Comparison of ENCODE assay signal across 8 cellular contexts in genomic region chr14:92121207-92121669, GRCh38. TPM values are rescaled to one million over a fixed set of nuclear protein-coding genes. Genes with fewer than 3 reads are reported as not detected.
DNase-seq lines count a peak whose midpoint lies in the region; TF ChIP-seq lines count a peak whose summit lies in the region.

No MANE protein-coding gene starts in this region.

- TF ChIP-seq POLR2A in tibial nerve (IDR thresholded peaks at IDR 0.05): no peak

- H3K4me3 Mint-ChIP-seq in T-helper 1 cell treated with Interleukin-12 subunit alpha and Interleukin-12 subunit beta and Interleukin-4 antibody, amounts not matched to agents 30 μg/mL and 1 μg/mL, for 36 hours: peak overlapping the region; percentile 96

- TF ChIP-seq EP300 in tibial nerve (IDR thresholded peaks at IDR 0.05): no peak

- 0 to 1% methylated on average over 36 of the region's 36 CpGs for WGBS in tibial nerve, 2 donors

- TF ChIP-seq CTCF in HEK293 (tag by site-specific recombination; IDR thresholded peaks at IDR 0.05): no peak
- no peak for TF ChIP-seq CTCF in tibial nerve (IDR thresholded peaks at IDR 0.05)

- peaks cover 28 to 40% of the 10 kb centered on the region in 2 experiments for H3K36me3 ChIP-seq in HEK293 (ENCODE audit: control insufficient read depth in 2 of 2, insufficient read depth in 1 of 2, low read length in 2 of 2)
- peaks cover 0 to 30% (median 0%) of the 10 kb centered on the region in 3 donors for H3K36me3 ChIP-seq in tibial nerve

- H3K27ac Mint-ChIP-seq in T-helper 1 cell treated with Interleukin-12 subunit alpha and Interleukin-12 subunit beta and Interleukin-4 antibody, amounts not matched to agents 30 μg/mL and 1 μg/mL, for 36 hours: peak overlapping the region; percentile 99

- no peaks in the 10 kb centered on the region for H3K4me1 ChIP-seq in HEK293 (ENCODE audit: control insufficient read depth, insufficient read depth, low read length)
- peaks cover 0 to 62% (median 25%) of the 10 kb centered on the region in 4 donors for H3K4me1 ChIP-seq in tibial nerve

- no peaks in the 10 kb centered on the region for H3K27me3 Mint-ChIP-seq in T-helper 1 cell treated with Interleukin-12 subunit alpha and Interleukin-12 subunit beta and Interleukin-4 antibody, amounts not matched to agents 30 μg/mL and 1 μg/mL, for 36 hours (ENCODE audit: low read depth)

- DNase-seq in T-helper 1 cell: no peak
- DNase-seq in OCI-M1 (lab: John Stamatoyannopoulos, UW): peak; percentile 57
- DNase-seq in dermis blood vessel endothelial cell: peak; percentile 62
- peak; percentile 53 for DNase-seq in medulla oblongata (ENCODE audit: extremely low spot score)
- DNase-seq in tibial nerve (ENCODE audit: low spot score in 2 of 2): peak; percentile 21 to 23
- no peak for DNase-seq in stimulated activated CD4-positive, alpha-beta T cell treated with anti-CD3 and anti-CD28 coated beads, Interleukin-15, amount 100 ng/mL, for 24 hours

- POLR2A ChIA-PET in HEK293 (lab: Yijun Ruan, JAX): interaction anchor here (0.6 to 3.1 kb wide), 9 partner anchors 10 to 611 kb away, joined by 3 to 51 read pairs (median 3); partner anchors contain the start of genes ATXN3 and PPP4R3A

- H3K27me3 ChIP-seq in tibial nerve: no peaks in the 10 kb centered on the region

- peaks cover 22% of the 10 kb centered on the region for H3K36me3 Mint-ChIP-seq in T-helper 1 cell treated with Interleukin-12 subunit alpha and Interleukin-12 subunit beta and Interleukin-4 antibody, amounts not matched to agents 30 μg/mL and 1 μg/mL, for 36 hours (ENCODE audit: low read depth)

- H3K9me3 ChIP-seq in HEK293 (ENCODE audit: control insufficient read depth, insufficient read depth, low read depth, low read length) (no peaks in the 10 kb centered on the region), tibial nerve (no peaks in the 10 kb centered on the region)

- peak overlapping the region; percentile 88 for H3K4me3 ChIP-seq in HEK293 (ENCODE audit: low read depth, low read length)
- peak overlapping the region; percentile 77 to 97 (median 84) for H3K4me3 ChIP-seq in tibial nerve

- peak overlapping the region; percentile 97 for H3K27ac ChIP-seq in HEK293 (ENCODE audit: extremely low read depth, low read depth, low read length)
- peak overlapping the region; percentile 87 to 96 (median 92) for H3K27ac ChIP-seq in tibial nerve

- H3K4me1 Mint-ChIP-seq in T-helper 1 cell treated with Interleukin-12 subunit alpha and Interleukin-12 subunit beta and Interleukin-4 antibody, amounts not matched to agents 30 μg/mL and 1 μg/mL, for 36 hours (ENCODE audit: low read depth): peaks cover 31% of the 10 kb centered on the region

- CTCF ChIA-PET in HEK293 (lab: Yijun Ruan, JAX): interaction anchor here (0.7 to 2.3 kb wide), 4 partner anchors 14 to 376 kb away, joined by 3 to 16 read pairs (median 6); partner anchors contain the start of gene ATXN3

- H3K9me3 Mint-ChIP-seq in T-helper 1 cell treated with Interleukin-12 subunit alpha and Interleukin-12 subunit beta and Interleukin-4 antibody, amounts not matched to agents 30 μg/mL and 1 μg/mL, for 36 hours: no peaks in the 10 kb centered on the region

TF ChIP-seq in HEK293, 187 proteins besides CTCF, POLR2A, EP300 and RAD21:
- TF ChIP-seq ZBTB10 (tag by site-specific recombination; IDR thresholded peaks at IDR 0.05) (peak; percentile 38; the same call in 1 of the 2 replicates), ZNF280C (tag by site-specific recombination; IDR thresholded peaks at IDR 0.05) (no peak), MYNN (tag by site-specific recombination; IDR thresholded peaks at IDR 0.05; ENCODE audit: borderline replicate concordance) (no peak), ZNF660 (tag by site-specific recombination; IDR thresholded peaks at IDR 0.05) (peak; percentile 13; the same call in 1 of the 2 replicates), YY2 (tag by site-specific recombination; IDR thresholded peaks at IDR 0.05) (no peak)
- TF ChIP-seq, protein P1, sequence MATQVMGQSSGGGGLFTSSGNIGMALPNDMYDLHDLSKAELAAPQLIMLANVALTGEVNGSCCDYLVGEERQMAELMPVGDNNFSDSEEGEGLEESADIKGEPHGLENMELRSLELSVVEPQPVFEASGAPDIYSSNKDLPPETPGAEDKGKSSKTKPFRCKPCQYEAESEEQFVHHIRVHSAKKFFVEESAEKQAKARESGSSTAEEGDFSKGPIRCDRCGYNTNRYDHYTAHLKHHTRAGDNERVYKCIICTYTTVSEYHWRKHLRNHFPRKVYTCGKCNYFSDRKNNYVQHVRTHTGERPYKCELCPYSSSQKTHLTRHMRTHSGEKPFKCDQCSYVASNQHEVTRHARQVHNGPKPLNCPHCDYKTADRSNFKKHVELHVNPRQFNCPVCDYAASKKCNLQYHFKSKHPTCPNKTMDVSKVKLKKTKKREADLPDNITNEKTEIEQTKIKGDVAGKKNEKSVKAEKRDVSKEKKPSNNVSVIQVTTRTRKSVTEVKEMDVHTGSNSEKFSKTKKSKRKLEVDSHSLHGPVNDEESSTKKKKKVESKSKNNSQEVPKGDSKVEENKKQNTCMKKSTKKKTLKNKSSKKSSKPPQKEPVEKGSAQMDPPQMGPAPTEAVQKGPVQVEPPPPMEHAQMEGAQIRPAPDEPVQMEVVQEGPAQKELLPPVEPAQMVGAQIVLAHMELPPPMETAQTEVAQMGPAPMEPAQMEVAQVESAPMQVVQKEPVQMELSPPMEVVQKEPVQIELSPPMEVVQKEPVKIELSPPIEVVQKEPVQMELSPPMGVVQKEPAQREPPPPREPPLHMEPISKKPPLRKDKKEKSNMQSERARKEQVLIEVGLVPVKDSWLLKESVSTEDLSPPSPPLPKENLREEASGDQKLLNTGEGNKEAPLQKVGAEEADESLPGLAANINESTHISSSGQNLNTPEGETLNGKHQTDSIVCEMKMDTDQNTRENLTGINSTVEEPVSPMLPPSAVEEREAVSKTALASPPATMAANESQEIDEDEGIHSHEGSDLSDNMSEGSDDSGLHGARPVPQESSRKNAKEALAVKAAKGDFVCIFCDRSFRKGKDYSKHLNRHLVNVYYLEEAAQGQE (tag by site-specific recombination; IDR thresholded peaks at IDR 0.05): 0 out of 2 replicates have a peak, but pooled peaks have one; percentile 2
- TF ChIP-seq, protein P2, sequence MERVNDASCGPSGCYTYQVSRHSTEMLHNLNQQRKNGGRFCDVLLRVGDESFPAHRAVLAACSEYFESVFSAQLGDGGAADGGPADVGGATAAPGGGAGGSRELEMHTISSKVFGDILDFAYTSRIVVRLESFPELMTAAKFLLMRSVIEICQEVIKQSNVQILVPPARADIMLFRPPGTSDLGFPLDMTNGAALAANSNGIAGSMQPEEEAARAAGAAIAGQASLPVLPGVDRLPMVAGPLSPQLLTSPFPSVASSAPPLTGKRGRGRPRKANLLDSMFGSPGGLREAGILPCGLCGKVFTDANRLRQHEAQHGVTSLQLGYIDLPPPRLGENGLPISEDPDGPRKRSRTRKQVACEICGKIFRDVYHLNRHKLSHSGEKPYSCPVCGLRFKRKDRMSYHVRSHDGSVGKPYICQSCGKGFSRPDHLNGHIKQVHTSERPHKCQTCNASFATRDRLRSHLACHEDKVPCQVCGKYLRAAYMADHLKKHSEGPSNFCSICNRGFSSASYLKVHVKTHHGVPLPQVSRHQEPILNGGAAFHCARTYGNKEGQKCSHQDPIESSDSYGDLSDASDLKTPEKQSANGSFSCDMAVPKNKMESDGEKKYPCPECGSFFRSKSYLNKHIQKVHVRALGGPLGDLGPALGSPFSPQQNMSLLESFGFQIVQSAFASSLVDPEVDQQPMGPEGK (tag by site-specific recombination; IDR thresholded peaks at IDR 0.05): peak; percentile 8; the same call in 1 of the 2 replicates
TF ChIP-seq in HEK293: peak in this region for 4.

RNA-seq across cellular contexts. Expression of gene NDUFB1, which starts 0.3 kb away (rescaled TPM):
- total RNA-seq in dermis blood vessel endothelial cell (102 and 208 TPM in 2 replicates), tibial nerve (100 to 1,000 TPM in 3 of 4 donors, 10 to 100 TPM in 1; 81.0 to 322 (median 262) TPM)

RNA-seq across cellular contexts. Expression of gene CPSF2, which starts 0.5 kb away (rescaled TPM):
- total RNA-seq in dermis blood vessel endothelial cell (47.8 and 93.6 TPM in 2 replicates), tibial nerve (10 to 100 TPM; 24.9 to 33.0 (median 31.4) TPM)

RNA-seq across cellular contexts. Expression of gene ATXN3, which starts 14.9 kb away (rescaled TPM):
- 83.6 and 104 TPM in 2 replicates for total RNA-seq in dermis blood vessel endothelial cell
- 10 to 100 TPM; 35.0 to 75.7 (median 48.5) TPM for total RNA-seq in tibial nerve

Comparison
In these comparisons a context has a peak if more than half of its experiments do, and no peak if none do; other contexts are left out.
1. DNase-seq: peak in OCI-M1 (single experiment), dermis blood vessel endothelial cell (single experiment), medulla oblongata (single experiment) and tibial nerve (2 of 2); none in T-helper 1 cell (0 of 5) and stimulated activated CD4-positive, alpha-beta T cell treated with anti-CD3 and anti-CD28 coated beads, Interleukin-15, amount 100 ng/mL, for 24 hours (single experiment).